In the genomic region with DNA sequence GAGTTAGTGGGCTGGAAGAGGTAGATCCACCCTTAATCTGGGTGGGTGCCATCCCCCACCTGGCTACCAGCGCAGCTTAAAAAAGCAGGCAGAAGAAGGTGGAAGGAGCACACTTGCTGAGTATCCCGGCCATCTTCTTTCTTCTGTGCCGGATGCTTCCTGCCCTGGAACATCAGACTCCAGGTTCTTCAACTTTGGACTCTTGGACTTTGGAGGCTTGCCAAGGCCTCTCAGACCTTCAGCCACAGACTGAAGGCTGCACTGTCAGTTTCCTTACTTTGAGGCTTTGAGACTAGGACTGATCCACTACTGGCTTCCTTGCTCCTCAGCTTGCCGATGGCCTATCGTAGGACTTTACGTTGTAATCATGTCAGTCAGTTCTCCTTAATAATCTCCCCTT, we compare ENCODE assay signal across 25 cellular contexts.
"Had no signal": no experiment of that assay in that cellular context is flagged by ENCODE, and none has a peak within 500 bp of the region (broad histone marks: within the 10 kb centered on the region; RNA-seq: fewer than 3 reads in every experiment).

No MANE protein-coding gene starts in this region.

- H3K4me3 ChIP-seq: heart left ventricle, ovary, psoas muscle, thyroid gland had no signal

- H3K27ac ChIP-seq: epithelial cell of prostate, heart left ventricle, neutrophil, ovary, psoas muscle, thyroid gland, VCaP had no signal

- H3K36me3 ChIP-seq: heart left ventricle, neutrophil, ovary, thyroid gland had no signal

- H3K9me3 ChIP-seq: neutrophil, ovary, psoas muscle, thyroid gland had no signal

- H3K4me1 ChIP-seq: heart left ventricle, psoas muscle, thyroid gland had no signal

- ATAC-seq: activated T-cell treated with anti-CD3 and anti-CD28 coated beads, Interleukin-2, amount 50 U/mL, for 4 hours; heart left ventricle; psoas muscle; right cardiac atrium; stimulated activated naive CD8-positive, alpha-beta T cell treated with anti-CD3 and anti-CD28 coated beads, Interleukin-15, Interleukin-2, amounts not matched to agents 100 U/mL and 50 U/mL, for 24 hours; T-cell had no signal

- H3K27me3 ChIP-seq: heart left ventricle, neutrophil, ovary, thyroid gland had no signal

- DNase-seq: activated CD4-positive, alpha-beta T cell treated with anti-CD3 and anti-CD28 coated beads, Interleukin-2, amount 10 ng/mL, durations not matched to agents 7 days and 5 days; activated CD4-positive, CD25-positive, alpha-beta regulatory T cell treated with anti-CD3 and anti-CD28 coated beads, Interleukin-2, amount 50 U/mL, for 72 hours; activated CD8-positive, alpha-beta memory T cell treated with anti-CD3 and anti-CD28 coated beads, Interleukin-2, amount 50 U/mL, for 4 hours; activated naive CD4-positive, alpha-beta T cell treated with Interleukin-2 at 50 U/mL for 16 hours; activated naive CD8-positive, alpha-beta T cell treated with anti-CD3 and anti-CD28 coated beads for 36 hours; activated T-cell treated with anti-CD3 and anti-CD28 coated beads, Interleukin-2, amount 50 U/mL, for 4 hours; amygdala; cerebellar nuclear complex; cortex of kidney; heart left ventricle; islet precursor cell; mammary epithelial cell; midbrain; psoas muscle; right cardiac atrium; stimulated activated CD4-positive, alpha-beta T cell treated with anti-CD3 and anti-CD28 coated beads, Interleukin-12 subunit alpha, Interleukin-12 subunit beta, amount 100 ng/mL, for 4 hours; stimulated activated CD4-positive, alpha-beta T cell treated with anti-CD3 and anti-CD28 coated beads, Interleukin-4, amount 100 ng/mL, for 4 hours; stimulated activated naive CD8-positive, alpha-beta T cell treated with anti-CD3 and anti-CD28 coated beads, Interleukin-15, Interleukin-2, amounts not matched to agents 100 U/mL and 50 U/mL, for 24 hours; substantia nigra; T-cell had no signal
